Comparison of ENCODE assay signal across 15 cellular contexts in the genomic region with DNA sequence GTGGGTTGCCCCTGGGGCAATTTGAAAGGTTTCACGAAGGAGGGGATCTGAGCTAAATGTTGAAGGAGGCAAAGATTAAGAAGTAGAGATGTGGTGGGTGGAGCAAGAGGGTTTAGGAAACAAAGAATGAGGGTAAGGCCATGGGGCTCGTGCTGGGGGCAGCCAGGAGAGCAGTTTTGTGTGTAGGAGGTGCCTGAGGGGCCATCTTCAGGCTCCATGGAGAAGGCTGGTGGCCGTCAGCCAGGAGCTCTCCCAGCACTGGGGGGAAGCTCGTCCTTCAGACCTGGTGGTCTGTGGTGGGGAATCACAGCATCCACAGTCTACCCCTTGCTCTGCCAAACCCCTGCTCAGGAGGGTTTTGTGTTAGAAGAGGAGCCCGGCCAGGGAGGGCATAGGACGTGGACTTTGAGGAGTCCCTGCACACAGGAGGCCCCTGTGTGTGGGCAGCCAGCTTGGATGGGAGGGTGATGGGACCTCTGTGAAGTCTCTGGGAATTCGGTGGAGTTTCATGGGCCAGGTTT. TPM values are rescaled to one million over a fixed set of nuclear protein-coding genes. Genes with fewer than 3 reads are reported as not detected.
"Had no signal": no experiment of that assay in that cellular context is flagged by ENCODE, and none has a peak within 500 bp of the region (broad histone marks: within the 10 kb centered on the region; RNA-seq: fewer than 3 reads in every experiment).

No MANE protein-coding gene starts in this region.

- ATAC-seq: left cardiac atrium; natural killer cell; stimulated activated naive CD8-positive, alpha-beta T cell treated with anti-CD3 and anti-CD28 coated beads, Interleukin-15, amount 100 ng/mL, for 72 hours had no signal

- H3K27ac ChIP-seq: epithelial cell of prostate, right atrium auricular region, skin epidermis had no signal

- H3K4me3 ChIP-seq: right atrium auricular region, skin epidermis had no signal

- H3K27me3 ChIP-seq: right atrium auricular region had no signal

- H3K9me3 ChIP-seq: right atrium auricular region had no signal

- H3K4me1 ChIP-seq: right atrium auricular region had no signal

- H3K36me3 ChIP-seq: right atrium auricular region had no signal

- DNase-seq: activated CD4-positive, alpha-beta T cell treated with anti-CD3 and anti-CD28 coated beads, Interleukin-2, amount 10 ng/mL, durations not matched to agents 24 days and 14 days; activated CD4-positive, CD25-positive, alpha-beta regulatory T cell; foreskin fibroblast; left cardiac atrium; mesenchymal stem cell; natural killer cell; occipital lobe; stimulated activated CD4-positive, alpha-beta T cell treated with anti-CD3 and anti-CD28 coated beads, Interleukin-4, amount 100 ng/mL, for 1 hour; stimulated activated naive CD8-positive, alpha-beta T cell treated with anti-CD3 and anti-CD28 coated beads, Interleukin-15, amount 100 ng/mL, for 72 hours; T-helper 1 cell; T-helper 9 cell; trophoblast cell had no signal

RNA-seq across cellular contexts. Expression of a gene that starts 11.8 kb away (rescaled TPM):
- total RNA-seq: activated CD4-positive, alpha-beta T cell treated with anti-CD3 and anti-CD28 coated beads, Interleukin-2, amount 10 ng/mL, durations not matched to agents 24 days and 14 days; natural killer cell had no signal
